In genomic region chr5:54533541-54534179, GRCh38 we compare ENCODE assay signal across 12 cellular contexts. TPM values are rescaled to one million over a fixed set of nuclear protein-coding genes. Genes with fewer than 3 reads are reported as not detected.
DNase-seq lines count a peak whose midpoint lies in the region; ATAC-seq, FAIRE-seq and TF ChIP-seq lines count a peak whose summit lies in the region.
"Had no signal": no experiment of that assay in that cellular context is flagged by ENCODE, and none has a peak within 500 bp of the region (broad histone marks: within the 10 kb centered on the region; RNA-seq: fewer than 3 reads in every experiment).

No MANE protein-coding gene starts in this region.

- H3K36me3 ChIP-seq in kidney (ENCODE audit: control insufficient read depth in 1 of 2, insufficient read depth in 2 of 2, low read length in 2 of 2): no peaks in the 10 kb centered on the region
- H3K36me3 ChIP-seq in gastrocnemius medialis: no peaks in the 10 kb centered on the region
- no peaks in the 10 kb centered on the region for H3K36me3 ChIP-seq in SK-N-SH (replicated peaks in 1 of 2; ENCODE audit: control insufficient read depth in 1 of 2, insufficient read depth in 2 of 2, low read length in 1 of 2)

- H3K27ac Mint-ChIP-seq in activated T-helper 1 cell treated with anti-CD3 and anti-CD28 coated beads, Interleukin-12 subunit alpha, Interleukin-12 subunit beta, Interleukin-2, Interleukin-4 antibody, amounts not matched to agents 30 ng/mL and 10 ng/mL and 1 ng/mL, durations not matched to agents 14 hours and 24 hours and 36 hours: no peak overlapping the region

- no peaks in the 10 kb centered on the region for H3K9me3 Mint-ChIP-seq in activated T-helper 1 cell treated with anti-CD3 and anti-CD28 coated beads, Interleukin-12 subunit alpha, Interleukin-12 subunit beta, Interleukin-2, Interleukin-4 antibody, amounts not matched to agents 30 ng/mL and 10 ng/mL and 1 ng/mL, durations not matched to agents 14 hours and 24 hours and 36 hours

- ATAC-seq in gastrocnemius medialis: peak; percentile 61 to 79
- ATAC-seq in HG03442 (IDR thresholded peaks at IDR 0.05; ENCODE audit: unreplicated experiment): no peak
- no peak for ATAC-seq in HG02852 (IDR thresholded peaks at IDR 0.05; ENCODE audit: unreplicated experiment)

- H3K4me2 ChIP-seq in SK-N-SH: no peak overlapping the region

- no peak overlapping the region for H3K4me3 Mint-ChIP-seq in activated T-helper 1 cell treated with anti-CD3 and anti-CD28 coated beads, Interleukin-12 subunit alpha, Interleukin-12 subunit beta, Interleukin-2, Interleukin-4 antibody, amounts not matched to agents 30 ng/mL and 10 ng/mL and 1 ng/mL, durations not matched to agents 14 hours and 24 hours and 36 hours

- H3K27me3 ChIP-seq in gastrocnemius medialis (no peaks in the 10 kb centered on the region), SK-N-SH (ENCODE audit: insufficient read depth) (no peaks in the 10 kb centered on the region)
- H3K27me3 ChIP-seq: SJSA1 had no signal

- no peak for FAIRE-seq in kidney (lab: Jason Lieb, UNC)

- peak overlapping the region; percentile 82 for H3K27ac ChIP-seq in cingulate gyrus (ENCODE audit: low read depth, low read length)
- H3K27ac ChIP-seq in kidney (ENCODE audit: low read depth in 2 of 2, low read length in 2 of 2): peak overlapping the region; percentile 79 to 96
- peak overlapping the region; percentile 51 to 75 (median 62) for H3K27ac ChIP-seq in gastrocnemius medialis
- no peak overlapping the region; a peak in 1 of 4 replicates for H3K27ac ChIP-seq in SK-N-SH (ENCODE audit: low read depth in 2 of 2, low read length in 1 of 2)
- H3K27ac ChIP-seq: SJSA1 had no signal

- no peaks in the 10 kb centered on the region for H3K9me2 ChIP-seq in SK-N-SH

- TF ChIP-seq POLR2A in gastrocnemius medialis (IDR thresholded peaks at IDR 0.05): no peak

- no peaks in the 10 kb centered on the region for H3F3A ChIP-seq in SK-N-SH (replicated peaks; ENCODE audit: insufficient read depth)

- peak overlapping the region in 1 of 2 donors; percentile 16 for H3K4me3 ChIP-seq in kidney (ENCODE audit: low read length in 2 of 2)
- H3K4me3 ChIP-seq in gastrocnemius medialis: peak overlapping the region in 3 of 4 donors; percentile 3 to 25 (median 23)
- no peak overlapping the region for H3K4me3 ChIP-seq in SK-N-SH (ENCODE audit: low read depth in 2 of 2, low read length in 1 of 2)
- H3K4me3 ChIP-seq: SJSA1 had no signal

- CTCF ChIA-PET in SK-N-SH (lab: Yijun Ruan, JAX): no interaction called here

- H3K9ac ChIP-seq in kidney (ENCODE audit: low read length in 2 of 2) (peak overlapping the region in 1 of 2 donors; percentile 59), SK-N-SH (no peak overlapping the region)

- H2AFZ ChIP-seq in SK-N-SH (ENCODE audit: low read depth): no peak overlapping the region

- no peak for TF ChIP-seq RAD21 in SK-N-SH (IDR thresholded peaks at IDR 0.05; ENCODE audit: low read length)

- peaks cover 41% of the 10 kb centered on the region for H3K4me1 Mint-ChIP-seq in activated T-helper 1 cell treated with anti-CD3 and anti-CD28 coated beads, Interleukin-12 subunit alpha, Interleukin-12 subunit beta, Interleukin-2, Interleukin-4 antibody, amounts not matched to agents 30 ng/mL and 10 ng/mL and 1 ng/mL, durations not matched to agents 14 hours and 24 hours and 36 hours (ENCODE audit: low read depth)

- no peaks in the 10 kb centered on the region for H3K27me3 Mint-ChIP-seq in activated T-helper 1 cell treated with anti-CD3 and anti-CD28 coated beads, Interleukin-12 subunit alpha, Interleukin-12 subunit beta, Interleukin-2, Interleukin-4 antibody, amounts not matched to agents 30 ng/mL and 10 ng/mL and 1 ng/mL, durations not matched to agents 14 hours and 24 hours and 36 hours (ENCODE audit: insufficient read depth)

- intact Hi-C loops in kidney (cut with DNase I): no loop called here
- intact Hi-C loops in gastrocnemius medialis (cut with DNase I; ENCODE audit: low total_unique reads): no loop called here
- intact Hi-C loops in activated T-helper 1 cell treated with anti-CD3 and anti-CD28 coated beads, Interleukin-12 subunit alpha, Interleukin-12 subunit beta, Interleukin-2, Interleukin-4 antibody, amounts not matched to agents 30 ng/mL and 10 ng/mL and 1 ng/mL, durations not matched to agents 14 hours and 24 hours and 36 hours (cut with micrococcal nuclease): no loop called here

- H3K9me3 ChIP-seq in kidney (ENCODE audit: control insufficient read depth in 1 of 2, low read length in 2 of 2) (no peaks in the 10 kb centered on the region), gastrocnemius medialis (no peaks in the 10 kb centered on the region), SK-N-SH (no peaks in the 10 kb centered on the region)
- H3K9me3 ChIP-seq: SJSA1 had no signal

- in situ Hi-C loops in gastrocnemius medialis (cut with MboI; ENCODE audit: low sequenced_read_pairs in 4 of 4): loop anchor here in 1 of 4 donors (25.0 kb wide), 1 partner anchor 629 kb away; the partner anchor contains the start of genes CDC20B and GPX8

- no peak for TF ChIP-seq CTCF in kidney (IDR thresholded peaks at IDR 0.05; ENCODE audit: borderline replicate concordance, extremely low read depth, insufficient read depth)
- no peak for TF ChIP-seq CTCF in gastrocnemius medialis (IDR thresholded peaks at IDR 0.05 in 4 of 5, conservative IDR thresholded peaks at IDR 0.05 in 1 of 5)
- no peak for TF ChIP-seq CTCF in SK-N-SH (IDR thresholded peaks at IDR 0.05)

- POLR2A ChIA-PET in SK-N-SH (lab: Yijun Ruan, JAX): no interaction called here

- peaks cover 14% of the 10 kb centered on the region for H3K36me3 Mint-ChIP-seq in activated T-helper 1 cell treated with anti-CD3 and anti-CD28 coated beads, Interleukin-12 subunit alpha, Interleukin-12 subunit beta, Interleukin-2, Interleukin-4 antibody, amounts not matched to agents 30 ng/mL and 10 ng/mL and 1 ng/mL, durations not matched to agents 14 hours and 24 hours and 36 hours (ENCODE audit: low read depth)

- 90% methylated on average over 10 of the region's 10 CpGs for WGBS in SK-N-SH (ENCODE audit: low lambda C conversion rate)

- peaks cover 25 to 36% of the 10 kb centered on the region in 2 donors for H3K4me1 ChIP-seq in kidney (ENCODE audit: control insufficient read depth in 1 of 2, insufficient read depth in 1 of 2, low read depth in 1 of 2, low read length in 2 of 2)
- peaks cover 30 to 43% of the 10 kb centered on the region in 2 donors for H3K4me1 ChIP-seq in gastrocnemius medialis
- H3K4me1 ChIP-seq in SK-N-SH (ENCODE audit: control insufficient read depth in 1 of 2, insufficient read depth in 2 of 2, low read depth in 1 of 2, low read length in 1 of 2): peaks cover 0 to 18% of the 10 kb centered on the region in 2 experiments; a peak in 2 of 4 replicates

- peak; percentile 76 for DNase-seq in DMS53 (lab: John Stamatoyannopoulos, UW)
- DNase-seq in kidney: no peak
- no peak for DNase-seq in gastrocnemius medialis
- DNase-seq in SK-N-SH: no peak
- no peak for DNase-seq in activated T-helper 1 cell treated with anti-CD3 and anti-CD28 coated beads, Interleukin-12 subunit alpha, Interleukin-12 subunit beta, Interleukin-2, Interleukin-4 antibody, amounts not matched to agents 30 ng/mL and 10 ng/mL and 1 ng/mL, durations not matched to agents 14 hours and 24 hours and 36 hours (ENCODE audit: low spot score)
- DNase-seq: activated T-cell treated with anti-CD3 and anti-CD28 coated beads, Interleukin-2, amount 50 U/mL, for 1 hour; Kasumi-1; stimulated activated CD4-positive, alpha-beta T cell treated with anti-CD3 and anti-CD28 coated beads, Interleukin-1b, Interleukin-23, amount 100 ng/mL, for 48 hours had no signal

- H4K20me1 ChIP-seq in SK-N-SH (ENCODE audit: insufficient read depth): no peaks in the 10 kb centered on the region

- H3K79me2 ChIP-seq in SK-N-SH (ENCODE audit: insufficient read depth): peaks cover 14% of the 10 kb centered on the region; the same call in 1 of the 2 replicates

- no peak for TF ChIP-seq EP300 in SK-N-SH (IDR thresholded peaks at IDR 0.05; ENCODE audit: borderline replicate concordance in 1 of 2, low read depth in 1 of 2, low read length in 1 of 2)

TF ChIP-seq in SK-N-SH, 30 proteins besides CTCF, POLR2A, EP300 and RAD21:
- TF ChIP-seq FOXM1 (IDR thresholded peaks at IDR 0.05; ENCODE audit: low read depth): no peak
- TF ChIP-seq MAX (IDR thresholded peaks at IDR 0.05; ENCODE audit: low read depth): no peak
- TF ChIP-seq IRF3 (IDR thresholded peaks at IDR 0.05; ENCODE audit: low read depth, low read length): no peak
- no peak for TF ChIP-seq POLR2AphosphoS5 (IDR thresholded peaks at IDR 0.05; ENCODE audit: low read depth, low read length)
- TF ChIP-seq NFIC (IDR thresholded peaks at IDR 0.05; ENCODE audit: borderline replicate concordance): no peak
- no peak for TF ChIP-seq GABPA (IDR thresholded peaks at IDR 0.05; ENCODE audit: low read depth)

RNA-seq across cellular contexts. Expression of gene SNX18, which starts 16.1 kb away (rescaled TPM):
- total RNA-seq in kidney: 40.5 TPM
- 10.4 TPM for polyA plus RNA-seq in kidney (ENCODE audit: insufficient read depth, low read depth, low replicate concordance)
- total RNA-seq in gastrocnemius medialis: 10 to 100 TPM; 16.3 to 18.5 (median 18.0) TPM
- polyA plus RNA-seq in SK-N-SH (2012; rRNA removed): 4.3 and 4.6 TPM in 2 replicates
- 3.4 and 3.9 TPM in 2 replicates for polyA plus RNA-seq in SK-N-SH (2012; cell fraction: cytosol; rRNA removed)
- 3.2 and 4.2 TPM in 2 replicates for polyA plus RNA-seq in SK-N-SH (2012; cell fraction: nucleus; rRNA removed)
- total RNA-seq in activated T-helper 1 cell treated with anti-CD3 and anti-CD28 coated beads, Interleukin-12 subunit alpha, Interleukin-12 subunit beta, Interleukin-2, Interleukin-4 antibody, amounts not matched to agents 30 ng/mL and 10 ng/mL and 1 ng/mL, durations not matched to agents 14 hours and 24 hours and 36 hours: 25.4 and 27.9 TPM in 2 replicates

Comparison
In these comparisons a context has a peak if more than half of its experiments do, and no peak if none do; other contexts are left out.
1. H3K27ac ChIP-seq: peak in cingulate gyrus (single experiment), kidney (2 of 2) and gastrocnemius medialis (4 of 4); none in SK-N-SH (0 of 2).
2. H3K4me3 ChIP-seq: peak in gastrocnemius medialis (3 of 4); none in SK-N-SH (0 of 2).
3. ATAC-seq: peak in gastrocnemius medialis (2 of 2); none in HG03442 (single experiment) and HG02852 (single experiment).